19 cellular contexts compared by ENCODE assay signal in the genomic region with DNA sequence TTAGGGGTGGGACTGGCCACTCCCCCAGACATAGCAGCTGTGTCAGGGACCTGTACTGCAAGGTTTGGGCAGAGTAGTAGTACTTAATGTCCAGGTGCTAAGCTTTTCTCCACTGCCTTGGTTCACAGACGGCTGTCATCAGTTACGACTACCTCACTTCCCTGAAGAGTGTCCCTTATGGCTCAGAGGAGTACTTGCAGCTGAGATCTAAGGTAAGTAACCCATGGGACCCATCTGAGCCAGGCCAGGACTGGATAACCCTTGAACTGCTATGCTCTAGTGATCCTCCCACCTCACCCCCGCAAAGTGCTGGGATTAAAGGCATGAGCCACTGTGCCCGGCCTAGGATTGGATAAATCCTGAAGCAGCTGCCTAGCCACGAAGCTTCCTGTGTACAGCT.
"Had no signal": no experiment of that assay in that cellular context is flagged by ENCODE, and none has a peak within 500 bp of the region (broad histone marks: within the 10 kb centered on the region; RNA-seq: fewer than 3 reads in every experiment).

No MANE protein-coding gene starts in this region.

- H3K4me3 ChIP-seq: hepatocyte, left ventricle myocardium inferior, lower lobe of right lung, spleen, stomach, tibial artery, upper lobe of left lung, uterus had no signal

- H3K4me1 ChIP-seq: foreskin keratinocyte, lower lobe of right lung, spleen, tibial artery, upper lobe of left lung, uterus had no signal

- H3K27me3 ChIP-seq: foreskin keratinocyte, hepatocyte, neutrophil, spleen, stomach, tibial artery, upper lobe of left lung, uterus had no signal

- ATAC-seq: effector memory CD8-positive, alpha-beta T cell; foreskin keratinocyte; left cardiac atrium; lower lobe of right lung; sciatic nerve had no signal

- H3K27ac ChIP-seq: foreskin keratinocyte, hepatocyte, left ventricle myocardium inferior, lower lobe of right lung, neutrophil, spleen, stomach, tibial artery, upper lobe of left lung, uterus had no signal

- H3K4me2 ChIP-seq: hepatocyte had no signal

- H3K79me2 ChIP-seq: hepatocyte had no signal

- H2AFZ ChIP-seq: hepatocyte had no signal

- DNase-seq: effector memory CD8-positive, alpha-beta T cell; foreskin keratinocyte; kidney; left cardiac atrium; left ventricle myocardium inferior; lower lobe of right lung; naive B cell; spleen; stimulated activated CD4-positive, alpha-beta T cell treated with anti-CD3 and anti-CD28 coated beads, Interleukin-15, amount 100 ng/mL, for 24 hours; stimulated activated CD4-positive, alpha-beta T cell treated with anti-CD3 and anti-CD28 coated beads, Interleukin-1b, Interleukin-23, amount 100 ng/mL, for 48 hours; stimulated activated CD4-positive, alpha-beta T cell treated with anti-CD3 and anti-CD28 coated beads, Interleukin-4, amount 100 ng/mL, for 4 hours; stimulated activated naive CD4-positive, alpha-beta T cell; stomach; tibial artery; upper lobe of left lung; uterus had no signal

- H3K36me3 ChIP-seq: neutrophil, uterus had no signal

- H3K9me3 ChIP-seq: left ventricle myocardium inferior, lower lobe of right lung, neutrophil, spleen, stomach, tibial artery, upper lobe of left lung, uterus had no signal
